ENCODE assay signal across 15 cellular contexts in the genomic region with DNA sequence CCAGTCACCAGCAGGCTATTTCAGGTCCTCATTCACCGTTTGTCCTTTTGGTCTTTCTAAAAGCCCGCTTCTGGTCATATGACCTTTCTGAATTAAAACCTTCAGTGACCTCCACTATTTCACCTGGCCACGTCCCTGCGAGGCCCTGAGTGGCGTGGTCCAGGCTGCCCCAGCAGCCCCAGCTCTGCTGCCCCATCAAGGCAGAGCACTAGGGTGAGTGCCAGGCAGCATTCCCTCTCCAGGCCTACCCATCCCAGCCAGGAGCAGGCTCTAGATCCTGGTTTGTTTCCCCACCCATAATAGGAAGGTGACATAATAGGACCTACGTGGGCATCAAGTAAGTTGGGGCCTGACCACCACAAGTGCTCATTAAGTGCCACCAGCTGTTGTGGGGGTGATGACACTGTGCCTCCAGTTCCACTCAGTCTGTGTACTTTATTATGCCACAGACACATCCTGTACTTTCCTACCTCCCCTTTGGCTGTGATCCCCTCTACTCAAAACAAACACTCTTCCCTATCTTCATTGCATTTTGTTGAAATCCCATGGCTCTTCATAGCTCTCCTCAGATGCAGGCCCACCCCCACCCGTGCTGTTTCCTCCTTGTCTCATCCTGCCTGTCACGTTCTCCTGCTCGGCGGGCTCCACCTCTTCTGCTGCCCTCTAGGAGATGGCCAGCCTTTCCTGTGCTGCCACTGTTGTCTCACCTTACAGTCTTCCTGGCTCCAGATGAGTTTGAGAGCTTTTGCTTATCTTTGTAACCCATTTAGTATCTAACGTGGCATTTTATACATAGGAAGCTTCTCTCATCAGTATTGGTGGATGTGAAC. TPM values are rescaled to one million over a fixed set of nuclear protein-coding genes. Genes with fewer than 3 reads are reported as not detected.
DNase-seq lines count a peak whose midpoint lies in the region; ATAC-seq and TF ChIP-seq lines count a peak whose summit lies in the region.
"Had no signal": no experiment of that assay in that cellular context is flagged by ENCODE, and none has a peak within 500 bp of the region (broad histone marks: within the 10 kb centered on the region; RNA-seq: fewer than 3 reads in every experiment).

No MANE protein-coding gene starts in this region.

- H3K4me3 Mint-ChIP-seq in brain: no peak overlapping the region
- H3K4me3 Mint-ChIP-seq in naive thymus-derived CD8-positive, alpha-beta T cell: no peak overlapping the region
- H3K4me3 Mint-ChIP-seq: activated B cell treated with CpG ODN at 0.5 μM for 24 hours; activated CD8-positive, alpha-beta memory T cell treated with anti-CD3 and anti-CD28 coated beads, Interleukin-2, amount 10 ng/mL, durations not matched to agents 7 days and 5 days; activated naive CD8-positive, alpha-beta T cell treated with anti-CD3 and anti-CD28 coated beads, Interleukin-2, amount 10 ng/mL, durations not matched to agents 7 days and 5 days had no signal

- peak overlapping the region in 4 of 5 experiments; percentile 51 to 76 (median 71) for H3K27ac Mint-ChIP-seq in brain
- peak overlapping the region in 6 of 10 donors; percentile 10 to 89 (median 27) for H3K27ac Mint-ChIP-seq in naive thymus-derived CD8-positive, alpha-beta T cell
- H3K27ac Mint-ChIP-seq: activated B cell treated with CpG ODN at 0.5 μM for 24 hours; activated CD8-positive, alpha-beta memory T cell treated with anti-CD3 and anti-CD28 coated beads, Interleukin-2, amount 10 ng/mL, durations not matched to agents 7 days and 5 days; activated naive CD8-positive, alpha-beta T cell treated with anti-CD3 and anti-CD28 coated beads, Interleukin-2, amount 10 ng/mL, durations not matched to agents 7 days and 5 days had no signal

- TF ChIP-seq CTCF in brain (conservative IDR thresholded peaks at IDR 0.05): no peak

- POLR2A ChIA-PET in naive thymus-derived CD8-positive, alpha-beta T cell (lab: Charles Lee): no interaction called here

- H3K27me3 Mint-ChIP-seq in brain: no peaks in the 10 kb centered on the region
- H3K27me3 Mint-ChIP-seq in naive thymus-derived CD8-positive, alpha-beta T cell: no peaks in the 10 kb centered on the region
- H3K27me3 Mint-ChIP-seq: activated B cell treated with CpG ODN at 0.5 μM for 24 hours; activated CD8-positive, alpha-beta memory T cell treated with anti-CD3 and anti-CD28 coated beads, Interleukin-2, amount 10 ng/mL, durations not matched to agents 7 days and 5 days; activated naive CD8-positive, alpha-beta T cell treated with anti-CD3 and anti-CD28 coated beads, Interleukin-2, amount 10 ng/mL, durations not matched to agents 7 days and 5 days; progenitor cell of endocrine pancreas had no signal

- DNase-seq in left cardiac atrium: peak; percentile 10
- DNase-seq in cardiac septum (ENCODE audit: low spot score): no peak
- DNase-seq in naive thymus-derived CD8-positive, alpha-beta T cell: no peak
- no peak for DNase-seq in NCI-H2107 (lab: John Stamatoyannopoulos, UW)
- DNase-seq in AML-193 (lab: John Stamatoyannopoulos, UW): no peak
- DNase-seq: activated B cell treated with CpG ODN at 0.5 μM for 24 hours; activated CD8-positive, alpha-beta memory T cell treated with anti-CD3 and anti-CD28 coated beads, Interleukin-2, amount 10 ng/mL, durations not matched to agents 7 days and 5 days; activated naive CD8-positive, alpha-beta T cell treated with anti-CD3 and anti-CD28 coated beads, Interleukin-2, amount 10 ng/mL, durations not matched to agents 7 days and 5 days; cerebellar nuclear complex; NCI-H526 treated with DMSO at 0.1 percent for 48 hours; transverse colon had no signal

- ATAC-seq in left cardiac atrium (peak in 1 of 2 donors; percentile 12), HG03521 (IDR thresholded peaks at IDR 0.05; ENCODE audit: unreplicated experiment) (no peak)
- no peak for ATAC-seq in naive thymus-derived CD8-positive, alpha-beta T cell
- ATAC-seq in activated CD4-positive, CD25-positive, alpha-beta regulatory T cell treated with anti-CD3 and anti-CD28 coated beads, Interleukin-2, amount 50 U/mL, for 24 hours: no peak

- H3K9me3 Mint-ChIP-seq in brain: no peaks in the 10 kb centered on the region
- no peaks in the 10 kb centered on the region for H3K9me3 Mint-ChIP-seq in naive thymus-derived CD8-positive, alpha-beta T cell
- H3K9me3 Mint-ChIP-seq: activated B cell treated with CpG ODN at 0.5 μM for 24 hours; activated naive CD8-positive, alpha-beta T cell treated with anti-CD3 and anti-CD28 coated beads, Interleukin-2, amount 10 ng/mL, durations not matched to agents 7 days and 5 days had no signal

- H3K4me1 Mint-ChIP-seq in brain: peaks cover 34% of the 10 kb centered on the region
- H3K4me1 Mint-ChIP-seq in naive thymus-derived CD8-positive, alpha-beta T cell: peaks cover 7 to 10% (median 9%) of the 10 kb centered on the region in 4 donors

- intact Hi-C loops in left cardiac atrium (cut with DNase I) (loop anchor here in 1 of 2 donors (5.0 kb wide), 1 partner anchor 46 kb away; no protein-coding TSS in a partner anchor), cardiac septum (cut with DNase I) (no loop called here)

- H3K36me3 Mint-ChIP-seq in brain: peaks cover 44% of the 10 kb centered on the region
- H3K36me3 Mint-ChIP-seq in naive thymus-derived CD8-positive, alpha-beta T cell: peaks cover 9 to 70% (median 19%) of the 10 kb centered on the region in 3 donors

RNA-seq across cellular contexts. Expression of a gene that starts 21.4 kb away (rescaled TPM):
- total RNA-seq in left cardiac atrium (100 to 1,000 TPM; 407 to 412 TPM), cardiac septum (327 TPM)
- 2,462 TPM for polyA plus RNA-seq in brain (ENCODE audit: insufficient read depth, low read depth, low replicate concordance)
- total RNA-seq in naive thymus-derived CD8-positive, alpha-beta T cell: under 1 TPM in 1 of 2 experiments, not detected in 1; 0.69 TPM
- 1 to 10 TPM in 1 of 3 donors, not detected in 2; 1.8 TPM for polyA plus RNA-seq in naive thymus-derived CD8-positive, alpha-beta T cell

RNA-seq across cellular contexts. Expression of a gene that starts 27.7 kb away (rescaled TPM):
- 1 to 10 TPM; 6.0 to 8.5 TPM for total RNA-seq in left cardiac atrium
- total RNA-seq in cardiac septum: 5.2 TPM
- polyA plus RNA-seq in brain (ENCODE audit: insufficient read depth, low read depth, low replicate concordance): 17.1 TPM
- 10 to 100 TPM; 15.3 to 16.7 TPM for total RNA-seq in naive thymus-derived CD8-positive, alpha-beta T cell
- 10 to 100 TPM in 1 of 3 donors, 1 to 10 TPM in 2; 6.7 to 11.2 (median 7.0) TPM for polyA plus RNA-seq in naive thymus-derived CD8-positive, alpha-beta T cell

Comparison
In these comparisons a context has a peak if more than half of its experiments do, and no peak if none do; other contexts are left out.
1. RNA of a gene that starts 21.4 kb away (total RNA-seq): 407 to 412 TPM in left cardiac atrium and 327 TPM in cardiac septum (single experiment); 0.69 TPM in naive thymus-derived CD8-positive, alpha-beta T cell; every median in the first group is over 100 times any median in the second.